In the genomic region with DNA sequence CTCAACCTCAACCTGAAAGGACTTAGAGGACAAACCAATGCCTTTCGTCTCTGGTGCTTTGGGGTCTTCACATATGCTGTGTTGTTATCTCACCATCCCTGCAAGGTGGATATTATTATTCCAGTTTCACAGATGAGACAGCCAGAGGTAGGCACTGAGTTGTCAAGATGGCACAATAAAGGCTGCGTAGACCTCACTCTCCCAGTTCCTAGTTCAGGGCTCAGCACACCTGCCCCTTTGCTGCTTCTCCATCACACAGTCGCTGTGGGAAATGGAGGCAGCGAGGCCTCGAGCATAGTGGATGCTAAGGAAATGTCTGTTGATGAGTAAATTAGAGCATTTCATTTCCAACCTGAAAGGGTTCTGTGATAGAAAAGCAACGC, we compare ENCODE assay signal across 25 cellular contexts. TPM values are rescaled to one million over a fixed set of nuclear protein-coding genes. Genes with fewer than 3 reads are reported as not detected.
A peak's percentile ranks its signal among the peaks of the same experiment; 100 is the strongest.
DNase-seq lines count a peak whose midpoint lies in the region; ATAC-seq, FAIRE-seq and TF ChIP-seq lines count a peak whose summit lies in the region.
"Had no signal": no experiment of that assay in that cellular context is flagged by ENCODE, and none has a peak within 500 bp of the region (broad histone marks: within the 10 kb centered on the region; RNA-seq: fewer than 3 reads in every experiment).

No MANE protein-coding gene starts in this region.

- no peaks in the 10 kb centered on the region for H3K9me3 ChIP-seq in heart left ventricle
- no peaks in the 10 kb centered on the region for H3K9me3 ChIP-seq in HepG2 (ENCODE audit: low read length)
- H3K9me3 ChIP-seq in neural progenitor cell (ENCODE audit: low read depth): no peaks in the 10 kb centered on the region
- H3K9me3 ChIP-seq: BE2C, Peyer's patch, SJCRH30 had no signal

- DNase-seq in heart left ventricle (no peak), Right ventricle myocardium inferior (ENCODE audit: missing footprints) (no peak), HepG2 (ENCODE audit: low spot score) (no peak), neural progenitor cell (ENCODE audit: low spot score) (no peak), urothelium cell line (ENCODE audit: low spot score) (no peak), omental fat pad (ENCODE audit: low spot score) (no peak), AG20443 (ENCODE audit: low spot score) (no peak), CD1c-positive myeloid dendritic cell (ENCODE audit: extremely low spot score) (no peak)
- DNase-seq: activated CD4-positive, CD25-positive, alpha-beta regulatory T cell treated with anti-CD3 and anti-CD28 coated beads, Interleukin-2, amount 50 U/mL, for 72 hours; activated CD8-positive, alpha-beta T cell treated with anti-CD3 and anti-CD28 coated beads, Interleukin-2, amount 10 ng/mL, durations not matched to agents 7 days and 5 days; activated effector memory CD4-positive, alpha-beta T cell treated with anti-CD3 and anti-CD28 coated beads, Interleukin-2, amount 50 U/mL, for 16 hours; activated naive CD8-positive, alpha-beta T cell treated with anti-CD3 and anti-CD28 coated beads, Interleukin-2, amount 10 ng/mL, durations not matched to agents 7 days and 5 days; BE2C; effector memory CD8-positive, alpha-beta T cell; foreskin melanocyte; GF-D8; hippocampal formation; immature natural killer cell; NCI-H524 treated with DMSO at 0.1 percent for 48 hours; Peyer's patch; SJCRH30; stimulated activated naive CD8-positive, alpha-beta T cell treated with anti-CD3 and anti-CD28 coated beads, Interleukin-15, Interleukin-2, amounts not matched to agents 100 U/mL and 50 U/mL, for 24 hours had no signal

- H3K4me3 ChIP-seq in heart left ventricle (no peak overlapping the region), HepG2 (replicated peaks in 1 of 3; ENCODE audit: insufficient read depth in 1 of 3, low read depth in 2 of 3, low read length in 3 of 3) (0 out of 6 replicates have a peak overlapping the region, but pooled peaks of 1 of the 3 experiments have one; percentile 1), neural progenitor cell (no peak overlapping the region)
- H3K4me3 ChIP-seq: Peyer's patch, SJCRH30 had no signal

- intact Hi-C loops in heart left ventricle (cut with DNase I): no loop called here
- intact Hi-C loops in Right ventricle myocardium inferior (cut with DNase I): no loop called here
- intact Hi-C loops in HepG2 (cut with micrococcal nuclease; ENCODE audit: unreplicated experiment): loop anchor here (1.0 kb wide), 2 partner anchors 10 to 105 kb away; no protein-coding TSS in a partner anchor

- FAIRE-seq in HepG2 (lab: Jason Lieb, UNC): no peak
- peak; percentile 42 for FAIRE-seq in urothelium cell line (lab: Jason Lieb, UNC)
- FAIRE-seq: A204.1, H54 had no signal

- in situ Hi-C loops in HepG2 (cut with HindIII; ENCODE audit: extremely low pct_ligation_motif_present, low pct_unique_long_range_greater_than_20kb): no loop called here

- H2AFZ ChIP-seq in HepG2 (ENCODE audit: low read length) (no peak overlapping the region), neural progenitor cell (replicated peaks) (no peak overlapping the region)

- no peak for TF ChIP-seq RAD21 in HepG2 (CRISPR knock-in tag; IDR thresholded peaks at IDR 0.05)

- POLR2A ChIA-PET in HepG2 (lab: Yijun Ruan, JAX): interaction anchor here (0.6 to 5.8 kb wide), 10 partner anchors 10 to 166 kb away, joined by 3 to 54 read pairs (median 4); no protein-coding TSS in a partner anchor

- peaks cover 5% of the 10 kb centered on the region for H3K27me3 Mint-ChIP-seq in neural progenitor cell (ENCODE audit: insufficient read depth, low read depth)
- H3K27me3 Mint-ChIP-seq: effector memory CD8-positive, alpha-beta T cell had no signal

- peaks cover 87% of the 10 kb centered on the region for H3K4me1 Mint-ChIP-seq in neural progenitor cell

- no TSS peak for BruUV-seq in HepG2 (replicated peaks; lab: Mats Ljungman, UMichigan)

- peak overlapping the region; percentile 50 for H3K4me2 ChIP-seq in HepG2 (ENCODE audit: low read depth, low read length)
- H3K4me2 ChIP-seq in neural progenitor cell: peak overlapping the region; percentile 82

- CTCF ChIA-PET in HepG2 (lab: Yijun Ruan, JAX; ENCODE audit: low intra/inter-chr PET ratio, low total read pairs): no interaction called here

- TF ChIP-seq POLR2A in heart left ventricle (IDR thresholded peaks at IDR 0.05) (no peak), HepG2 (IDR thresholded peaks at IDR 0.05; ENCODE audit: insufficient read depth in 1 of 2, low read depth in 2 of 2, low read length in 2 of 2) (no peak)

- H3K27me3 ChIP-seq in heart left ventricle: no peaks in the 10 kb centered on the region
- H3K27me3 ChIP-seq in HepG2 (ENCODE audit: control insufficient read depth in 1 of 2, insufficient read depth in 2 of 2, low read length in 2 of 2): no peaks in the 10 kb centered on the region
- no peaks in the 10 kb centered on the region for H3K27me3 ChIP-seq in neural progenitor cell
- H3K27me3 ChIP-seq: BE2C, Peyer's patch, SJCRH30 had no signal

- TF ChIP-seq EP300 in HepG2 (IDR thresholded peaks at IDR 0.05; ENCODE audit: low read depth in 2 of 2, low read length in 2 of 2) (no peak), HepG2 (CRISPR knock-in tag; IDR thresholded peaks at IDR 0.05; ENCODE audit: borderline replicate concordance) (no peak)

- peaks cover 53% of the 10 kb centered on the region for H3F3A ChIP-seq in neural progenitor cell (ENCODE audit: low read depth)

- peaks cover 54% of the 10 kb centered on the region for H3K79me2 ChIP-seq in HepG2 (ENCODE audit: insufficient read depth, low read length)
- peaks cover 28% of the 10 kb centered on the region for H3K79me2 ChIP-seq in neural progenitor cell (ENCODE audit: low read depth)

- H3K27ac ChIP-seq in heart left ventricle (peak overlapping the region in 11 of 12 donors; percentile 26 to 83 (median 56)), HepG2 (ENCODE audit: extremely low read length, insufficient read depth, low read length) (peak overlapping the region; percentile 84), neural progenitor cell (peak overlapping the region; percentile 75)
- H3K27ac ChIP-seq: SJCRH30 had no signal

- no peak for ATAC-seq in heart left ventricle
- ATAC-seq in Right ventricle myocardium inferior: no peak
- ATAC-seq in HepG2: no peak
- no peak for ATAC-seq in omental fat pad (ENCODE audit: low FRiP score)
- ATAC-seq: activated CD8-positive, alpha-beta T cell treated with anti-CD3 and anti-CD28 coated beads, Interleukin-2, amount 10 ng/mL, durations not matched to agents 7 days and 5 days; effector memory CD8-positive, alpha-beta T cell; esophagus mucosa; stimulated activated naive CD8-positive, alpha-beta T cell treated with anti-CD3 and anti-CD28 coated beads, Interleukin-15, Interleukin-2, amounts not matched to agents 100 U/mL and 50 U/mL, for 24 hours had no signal

- peak overlapping the region; percentile 19 for H3K9ac ChIP-seq in HepG2 (ENCODE audit: insufficient read depth, low read depth, low read length)
- no peak overlapping the region for H3K9ac ChIP-seq in neural progenitor cell

- H3K36me3 ChIP-seq in heart left ventricle (peaks cover 0 to 30% (median 20%) of the 10 kb centered on the region in 9 donors), HepG2 (replicated peaks in 1 of 2; ENCODE audit: control insufficient read depth in 1 of 2, insufficient read depth in 2 of 2, low read length in 2 of 2) (peaks cover 57 to 84% of the 10 kb centered on the region in 2 experiments), neural progenitor cell (no peaks in the 10 kb centered on the region)

- H3K4me1 ChIP-seq in heart left ventricle (peaks cover 0 to 36% (median 15%) of the 10 kb centered on the region in 12 donors), HepG2 (ENCODE audit: insufficient read depth, low read length) (peaks cover 76% of the 10 kb centered on the region), neural progenitor cell (peaks cover 52% of the 10 kb centered on the region)
- H3K4me1 ChIP-seq: BE2C, Peyer's patch had no signal

- WGBS in heart left ventricle, 4 donors: 89 to 94% (median 91%) methylated on average over 6 of the region's 6 CpGs
- WGBS in HepG2 (ENCODE audit: low lambda C conversion rate): 75% methylated on average over 6 of the region's 6 CpGs

- no peaks in the 10 kb centered on the region for H3K9me3 Mint-ChIP-seq in neural progenitor cell
- H3K9me3 Mint-ChIP-seq: activated naive CD8-positive, alpha-beta T cell treated with anti-CD3 and anti-CD28 coated beads, Interleukin-2, amount 10 ng/mL, durations not matched to agents 7 days and 5 days; effector memory CD8-positive, alpha-beta T cell; immature natural killer cell had no signal

- peaks cover 48% of the 10 kb centered on the region for H3K36me3 Mint-ChIP-seq in neural progenitor cell

- peak overlapping the region; percentile 100 for H3K27ac Mint-ChIP-seq in neural progenitor cell
- H3K27ac Mint-ChIP-seq: activated CD8-positive, alpha-beta T cell treated with anti-CD3 and anti-CD28 coated beads, Interleukin-2, amount 10 ng/mL, durations not matched to agents 7 days and 5 days; activated naive CD8-positive, alpha-beta T cell treated with anti-CD3 and anti-CD28 coated beads, Interleukin-2, amount 10 ng/mL, durations not matched to agents 7 days and 5 days; effector memory CD8-positive, alpha-beta T cell; immature natural killer cell had no signal

- TF ChIP-seq CTCF in heart left ventricle (IDR thresholded peaks at IDR 0.05): no peak
- TF ChIP-seq CTCF in HepG2 (CRISPR knock-in tag; IDR thresholded peaks at IDR 0.05): no peak
- TF ChIP-seq CTCF in neural progenitor cell (IDR thresholded peaks at IDR 0.05): no peak
- TF ChIP-seq CTCF in omental fat pad (IDR thresholded peaks at IDR 0.05): no peak

- H4K20me1 ChIP-seq in HepG2 (ENCODE audit: insufficient read depth, low read length) (peaks cover 11% of the 10 kb centered on the region; the same call in 1 of the 2 replicates), neural progenitor cell (ENCODE audit: low read depth) (peaks cover 6% of the 10 kb centered on the region)

- peak overlapping the region; percentile 29 for H3K4me3 Mint-ChIP-seq in neural progenitor cell
- H3K4me3 Mint-ChIP-seq: activated CD8-positive, alpha-beta T cell treated with anti-CD3 and anti-CD28 coated beads, Interleukin-2, amount 10 ng/mL, durations not matched to agents 7 days and 5 days; activated naive CD8-positive, alpha-beta T cell treated with anti-CD3 and anti-CD28 coated beads, Interleukin-2, amount 10 ng/mL, durations not matched to agents 7 days and 5 days; effector memory CD8-positive, alpha-beta T cell; immature natural killer cell had no signal

RNA-seq across cellular contexts. Expression of a gene that starts 22.0 kb away (rescaled TPM):
- total RNA-seq in heart left ventricle: 10 to 100 TPM; 11.3 to 22.5 (median 16.0) TPM
- polyA plus RNA-seq in heart left ventricle: 10 to 100 TPM; 10.9 to 17.9 TPM
- total RNA-seq in Right ventricle myocardium inferior: 13.9 TPM
- 11.0 TPM in 2 replicates for total RNA-seq in HepG2 (2016; rRNA removed; fragmentation: Illumina TruSeq; extraction: Trizol)
- 2.8 and 3.0 TPM in 2 replicates for total RNA-seq in HepG2 (2016; cell fraction: cytosol; rRNA removed; fragmentation: Illumina TruSeq; extraction: Trizol; ENCODE audit: low read depth)
- 9.5 and 11.3 TPM in 2 replicates for total RNA-seq in HepG2 (2016; cell fraction: insoluble cytoplasmic fraction; rRNA removed; fragmentation: Illumina TruSeq; extraction: Trizol)
- 15.4 and 15.8 TPM in 2 replicates for total RNA-seq in HepG2 (2016; cell fraction: membrane; rRNA removed; fragmentation: Illumina TruSeq; extraction: Trizol)
- 14.9 TPM in 2 replicates for total RNA-seq in HepG2 (2016; cell fraction: nucleus; rRNA removed; fragmentation: Illumina TruSeq; extraction: Trizol)
- polyA plus RNA-seq in HepG2 (2011; rRNA removed): 12.4 and 15.9 TPM in 2 replicates
- polyA plus RNA-seq in HepG2 (2011; cell fraction: cytosol; rRNA removed): 6.6 and 10.1 TPM in 2 replicates
- 47.8 and 59.4 TPM in 2 replicates for polyA plus RNA-seq in HepG2 (2011; cell fraction: nucleus; rRNA removed)
- 53.6 and 69.1 TPM in 2 replicates for polyA plus RNA-seq in HepG2 (2012)
- 10.9 and 11.7 TPM in 2 replicates for polyA plus RNA-seq in HepG2 (2016; cell fraction: cytosol; fragmentation: Illumina TruSeq; extraction: Trizol; ENCODE audit: low read depth)
- polyA plus RNA-seq in HepG2 (2016; cell fraction: insoluble cytoplasmic fraction; fragmentation: Illumina TruSeq; extraction: Trizol; ENCODE audit: low read depth): 37.6 and 56.8 TPM in 2 replicates
- 44.1 and 44.7 TPM in 2 replicates for polyA plus RNA-seq in HepG2 (2016; cell fraction: membrane; fragmentation: Illumina TruSeq; extraction: Trizol; ENCODE audit: low read depth)
- polyA plus RNA-seq in HepG2 (2016; cell fraction: nucleus; fragmentation: Illumina TruSeq; extraction: Trizol; ENCODE audit: insufficient read depth, low read depth): 75.1 and 80.7 TPM in 2 replicates
- polyA minus RNA-seq in HepG2 (2011; rRNA and poly(A)+ RNA removed; ENCODE audit: low replicate concordance): 3.3 and 26.4 TPM in 2 replicates
- 29.5 and 30.0 TPM in 2 replicates for polyA minus RNA-seq in HepG2 (2011; cell fraction: cytosol; rRNA and poly(A)+ RNA removed)
- 15.2 and 15.5 TPM in 2 replicates for polyA minus RNA-seq in HepG2 (2011; cell fraction: nucleus; rRNA and poly(A)+ RNA removed)
- 2.7 and 6.9 TPM in 2 replicates for total RNA-seq in neural progenitor cell (ENCODE audit: low replicate concordance)
- 1 to 10 TPM; 3.6 to 9.0 (median 5.5) TPM for total RNA-seq in omental fat pad
